ENCODE assay signal across 18 cellular contexts in the genomic region with DNA sequence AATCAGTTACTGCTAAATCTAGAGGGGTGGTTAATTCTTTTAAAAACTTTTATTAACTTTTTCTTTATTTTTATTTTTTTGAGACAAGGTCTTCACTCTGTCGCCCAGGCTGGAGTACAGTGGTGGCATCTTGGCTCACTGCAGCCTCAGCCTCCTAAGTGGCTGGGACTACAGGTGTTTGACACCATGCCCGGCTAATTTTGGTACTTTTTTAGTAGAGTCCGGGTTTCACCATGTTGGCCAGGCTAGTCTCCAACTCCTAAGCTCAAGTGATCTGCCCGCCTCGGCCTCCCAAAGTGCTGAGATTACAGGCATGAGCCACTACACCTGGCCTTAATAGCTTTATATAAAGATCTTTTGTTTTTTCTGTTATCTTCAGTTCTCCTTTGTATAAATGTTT.
"Had no signal": no experiment of that assay in that cellular context is flagged by ENCODE, and none has a peak within 500 bp of the region (broad histone marks: within the 10 kb centered on the region; RNA-seq: fewer than 3 reads in every experiment).

No MANE protein-coding gene starts in this region.

- ATAC-seq: activated naive CD4-positive, alpha-beta T cell treated with anti-CD3 and anti-CD28 coated beads, Interleukin-2, amount 50 U/mL, for 72 hours; natural killer cell treated with Interleukin-12 subunit alpha and Interleukin-12 subunit beta and Interleukin-15 and Interleukin-18, amount 100 ng/mL, for 72 hours had no signal

- DNase-seq: activated CD4-positive, alpha-beta T cell treated with anti-CD3 and anti-CD28 coated beads for 1 hour; activated CD4-positive, alpha-beta T cell treated with anti-CD3 and anti-CD28 coated beads, Interleukin-2, amount 50 U/mL, for 48 hours; activated gamma-delta T cell treated with Interleukin-2 at 50 U/mL for 16 hours; activated T-cell treated with anti-CD3 and anti-CD28 coated beads for 4 hours; dorsolateral prefrontal cortex; endodermal cell; foreskin fibroblast; glutamatergic neuron; mesenchymal stem cell; small intestine; stimulated activated CD4-positive, alpha-beta T cell treated with anti-CD3 and anti-CD28 coated beads, Interleukin-15, amount 100 ng/mL, for 24 hours; stimulated activated CD4-positive, alpha-beta T cell treated with anti-CD3 and anti-CD28 coated beads, Interleukin-2, amount 100 ng/mL, for 48 hours; SW 1271; T-helper 2 cell; WERI-Rb-1 had no signal

- H3K9me3 Mint-ChIP-seq: activated naive CD4-positive, alpha-beta T cell treated with anti-CD3 and anti-CD28 coated beads, Interleukin-2, amount 50 U/mL, for 72 hours; activated T-helper 1 cell treated with anti-CD3 and anti-CD28 coated beads, Interleukin-12 subunit alpha, Interleukin-12 subunit beta, Interleukin-2, Interleukin-4 antibody, amounts not matched to agents 30 ng/mL and 10 ng/mL and 1 ng/mL, durations not matched to agents 14 hours and 24 hours and 36 hours; natural killer cell treated with Interleukin-12 subunit alpha and Interleukin-12 subunit beta and Interleukin-15 and Interleukin-18, amount 100 ng/mL, for 72 hours had no signal

- H3K27ac Mint-ChIP-seq: activated naive CD4-positive, alpha-beta T cell treated with anti-CD3 and anti-CD28 coated beads, Interleukin-2, amount 50 U/mL, for 72 hours; activated T-helper 1 cell treated with anti-CD3 and anti-CD28 coated beads, Interleukin-12 subunit alpha, Interleukin-12 subunit beta, Interleukin-2, Interleukin-4 antibody, amounts not matched to agents 30 ng/mL and 10 ng/mL and 1 ng/mL, durations not matched to agents 14 hours and 24 hours and 36 hours; natural killer cell treated with Interleukin-12 subunit alpha and Interleukin-12 subunit beta and Interleukin-15 and Interleukin-18, amount 100 ng/mL, for 72 hours had no signal

- H3K4me3 Mint-ChIP-seq: activated T-helper 1 cell treated with anti-CD3 and anti-CD28 coated beads, Interleukin-12 subunit alpha, Interleukin-12 subunit beta, Interleukin-2, Interleukin-4 antibody, amounts not matched to agents 30 ng/mL and 10 ng/mL and 1 ng/mL, durations not matched to agents 14 hours and 24 hours and 36 hours; endodermal cell; natural killer cell treated with Interleukin-12 subunit alpha and Interleukin-12 subunit beta and Interleukin-15 and Interleukin-18, amount 100 ng/mL, for 72 hours had no signal

- H3K27me3 Mint-ChIP-seq: natural killer cell treated with Interleukin-12 subunit alpha and Interleukin-12 subunit beta and Interleukin-15 and Interleukin-18, amount 100 ng/mL, for 72 hours had no signal

- H3K36me3 Mint-ChIP-seq: natural killer cell treated with Interleukin-12 subunit alpha and Interleukin-12 subunit beta and Interleukin-15 and Interleukin-18, amount 100 ng/mL, for 72 hours had no signal
